ENCODE assay signal across 14 cellular contexts in the genomic region with DNA sequence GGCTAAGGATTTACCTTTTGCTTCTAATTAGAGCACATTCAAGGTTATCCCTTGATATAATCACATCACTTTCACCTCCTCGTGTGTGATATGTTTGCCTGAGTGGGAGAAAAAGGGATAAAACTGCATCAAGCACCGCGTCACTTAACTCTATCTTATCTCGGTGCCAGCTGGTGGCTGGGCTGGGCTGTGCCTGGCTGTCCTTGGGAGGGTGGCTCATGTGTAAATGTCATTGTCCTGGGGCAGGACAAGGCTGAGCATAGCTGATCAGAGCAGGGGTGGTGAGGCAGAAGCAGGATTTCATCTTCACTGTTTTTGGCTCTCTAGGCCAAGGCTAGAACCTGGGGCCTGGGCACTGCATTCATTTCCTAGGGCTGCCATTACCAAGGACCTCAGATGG.
A peak's percentile ranks its signal among the peaks of the same experiment; 100 is the strongest.
DNase-seq lines count a peak whose midpoint lies in the region; ATAC-seq and TF ChIP-seq lines count a peak whose summit lies in the region.
"Had no signal": no experiment of that assay in that cellular context is flagged by ENCODE, and none has a peak within 500 bp of the region (broad histone marks: within the 10 kb centered on the region; RNA-seq: fewer than 3 reads in every experiment).

No MANE protein-coding gene starts in this region.

- H3K27me3 ChIP-seq in WERI-Rb-1 (ENCODE audit: insufficient read depth, low read depth, severe bottlenecking) = no peaks in the 10 kb centered on the region

- no peak overlapping the region for H3K4me3 ChIP-seq in WERI-Rb-1 (ENCODE audit: low read depth, low read length)

- H3K27ac ChIP-seq in WERI-Rb-1 = peak overlapping the region; percentile 46; the same call in 1 of the 2 replicates
- H3K27ac ChIP-seq: KMS-11 had no signal

- ATAC-seq in effector memory CD8-positive, alpha-beta T cell (replicated peaks) = no peak
- ATAC-seq in left colon = peak; percentile 53
- no peak for ATAC-seq in stimulated activated effector memory CD8-positive, alpha-beta T cell treated with anti-CD3 and anti-CD28 coated beads, Interleukin-12 subunit alpha, Interleukin-12 subunit beta, amount 100 ng/mL, for 72 hours
- no peak for ATAC-seq in GM19455 (IDR thresholded peaks at IDR 0.05; ENCODE audit: unreplicated experiment)
- ATAC-seq: CD8-positive, alpha-beta T cell; HepG2 had no signal

- no peak for TF ChIP-seq CTCF in WERI-Rb-1 (IDR thresholded peaks at IDR 0.05; ENCODE audit: low read depth, low read length)

- no peaks in the 10 kb centered on the region for H3K27me3 Mint-ChIP-seq in effector memory CD8-positive, alpha-beta T cell

- H3K4me3 Mint-ChIP-seq in effector memory CD8-positive, alpha-beta T cell = no peak overlapping the region
- H3K4me3 Mint-ChIP-seq in stimulated activated effector memory CD8-positive, alpha-beta T cell treated with anti-CD3 and anti-CD28 coated beads, Interleukin-12 subunit alpha, Interleukin-12 subunit beta, amount 100 ng/mL, for 72 hours = no peak overlapping the region
- H3K4me3 Mint-ChIP-seq: CD8-positive, alpha-beta T cell had no signal

- peaks cover 15% of the 10 kb centered on the region for H3K36me3 ChIP-seq in WERI-Rb-1

- H3K9me3 ChIP-seq in WERI-Rb-1 (ENCODE audit: severe bottlenecking) = no peaks in the 10 kb centered on the region

- peak overlapping the region; percentile 44 to 79 for H3K27ac Mint-ChIP-seq in effector memory CD8-positive, alpha-beta T cell
- H3K27ac Mint-ChIP-seq in stimulated activated effector memory CD8-positive, alpha-beta T cell treated with anti-CD3 and anti-CD28 coated beads, Interleukin-12 subunit alpha, Interleukin-12 subunit beta, amount 100 ng/mL, for 72 hours = peak overlapping the region; percentile 60
- H3K27ac Mint-ChIP-seq: CD8-positive, alpha-beta T cell had no signal

- peaks cover 40 to 43% of the 10 kb centered on the region in 2 donors for H3K4me1 Mint-ChIP-seq in effector memory CD8-positive, alpha-beta T cell (ENCODE audit: low read depth in 2 of 2)
- peaks cover 52% of the 10 kb centered on the region for H3K4me1 Mint-ChIP-seq in stimulated activated effector memory CD8-positive, alpha-beta T cell treated with anti-CD3 and anti-CD28 coated beads, Interleukin-12 subunit alpha, Interleukin-12 subunit beta, amount 100 ng/mL, for 72 hours

- no peaks in the 10 kb centered on the region for H3K9me3 Mint-ChIP-seq in effector memory CD8-positive, alpha-beta T cell
- no peaks in the 10 kb centered on the region for H3K9me3 Mint-ChIP-seq in stimulated activated effector memory CD8-positive, alpha-beta T cell treated with anti-CD3 and anti-CD28 coated beads, Interleukin-12 subunit alpha, Interleukin-12 subunit beta, amount 100 ng/mL, for 72 hours
- H3K9me3 Mint-ChIP-seq: CD8-positive, alpha-beta T cell had no signal

- intact Hi-C loops in left colon (cut with DNase I, micrococcal nuclease) = no loop called here

- H3K36me3 Mint-ChIP-seq in effector memory CD8-positive, alpha-beta T cell (ENCODE audit: insufficient read depth) = peaks cover 15% of the 10 kb centered on the region
- H3K36me3 Mint-ChIP-seq in stimulated activated effector memory CD8-positive, alpha-beta T cell treated with anti-CD3 and anti-CD28 coated beads, Interleukin-12 subunit alpha, Interleukin-12 subunit beta, amount 100 ng/mL, for 72 hours = no peaks in the 10 kb centered on the region

- DNase-seq in WERI-Rb-1 (no peak), left colon (no peak), NCI-H146 treated with DMSO at 0.1 percent for 48 hours (lab: John Stamatoyannopoulos, UW; ENCODE audit: unreplicated experiment) (no peak)
- DNase-seq in effector memory CD8-positive, alpha-beta T cell = no peak
- DNase-seq in stimulated activated effector memory CD8-positive, alpha-beta T cell treated with anti-CD3 and anti-CD28 coated beads, Interleukin-12 subunit alpha, Interleukin-12 subunit beta, amount 100 ng/mL, for 72 hours (ENCODE audit: low spot score in 2 of 2) = no peak
- DNase-seq in activated CD4-positive, alpha-beta T cell treated with anti-CD3 and anti-CD28 coated beads, Interleukin-2, amount 50 U/mL, for 4 hours = no peak
- DNase-seq: CD8-positive, alpha-beta T cell; EL; NCI-H1092; NCI-H1694 treated with DMSO at 0.1 percent for 48 hours; NCI-H446 treated with DMSO at 0.1 percent for 48 hours had no signal
